ENCODE assay signal across 8 cellular contexts in genomic region chr5:124735169-124735858, GRCh38. TPM values are rescaled to one million over a fixed set of nuclear protein-coding genes. Genes with fewer than 3 reads are reported as not detected.
DNase-seq lines count a peak whose midpoint lies in the region; ATAC-seq and TF ChIP-seq lines count a peak whose summit lies in the region.

No MANE protein-coding gene starts in this region.

- no peaks in the 10 kb centered on the region for H3K27me3 Mint-ChIP-seq in neural crest cell (ENCODE audit: low read depth)

- no peak for TF ChIP-seq POLR2A in esophagus squamous epithelium (IDR thresholded peaks at IDR 0.05)

- peaks cover 88% of the 10 kb centered on the region for H3K4me1 Mint-ChIP-seq in neural crest cell

- H3K36me3 Mint-ChIP-seq in neural crest cell (ENCODE audit: low read depth): no peaks in the 10 kb centered on the region

- H3K9me3 ChIP-seq in esophagus squamous epithelium: no peaks in the 10 kb centered on the region

- H3K4me3 Mint-ChIP-seq in neural crest cell: peak overlapping the region; percentile 76

- H3K36me3 ChIP-seq in BJ (ENCODE audit: control insufficient read depth, insufficient read depth, low read length) (no peaks in the 10 kb centered on the region), esophagus squamous epithelium (no peaks in the 10 kb centered on the region)

- peak overlapping the region; percentile 29 to 81 (median 67) for H3K27ac ChIP-seq in esophagus squamous epithelium

- 28 to 38% methylated on average over 18 to 22 of the region's 24 CpGs for WGBS in esophagus squamous epithelium, 2 donors

- peak overlapping the region; percentile 4 for H3K27ac Mint-ChIP-seq in neural crest cell (ENCODE audit: unreplicated experiment)

- H3K27me3 ChIP-seq in BJ (ENCODE audit: control insufficient read depth, insufficient read depth, low read length): peaks cover 3% of the 10 kb centered on the region; the same call in 1 of the 2 replicates
- H3K27me3 ChIP-seq in esophagus squamous epithelium: no peaks in the 10 kb centered on the region

- CTCF ChIA-PET in BJ (lab: Yijun Ruan, JAX): no interaction called here

- H3K9me3 Mint-ChIP-seq in neural crest cell: no peaks in the 10 kb centered on the region

- H3K4me3 ChIP-seq in BJ (ENCODE audit: low read depth, low read length) (peak overlapping the region; percentile 4; the same call in 1 of the 2 replicates), esophagus squamous epithelium (peak overlapping the region; percentile 11 to 59 (median 35))

- POLR2A ChIA-PET in BJ (lab: Charles Lee): interaction anchor here (0.7 kb wide), 2 partner anchors 544 to 818 kb away, joined by 6 read pairs; no protein-coding TSS in a partner anchor

- intact Hi-C loops in esophagus squamous epithelium (cut with DNase I): no loop called here

- DNase-seq in BJ (ENCODE audit: low read depth) (peak; percentile 79), NCI-H446 treated with DMSO at 0.1 percent for 48 hours (lab: John Stamatoyannopoulos, UW) (peak; percentile 87), esophagus squamous epithelium (lab: John Stamatoyannopoulos, UW) (no peak), neural crest cell (ENCODE audit: low read depth, low spot score) (peak; percentile 54), GM19238 (ENCODE audit: insufficient read length, low spot score) (no peak)
- no peak for DNase-seq in activated CD4-positive, alpha-beta T cell treated with anti-CD3 and anti-CD28 coated beads, Interleukin-2, amount 50 U/mL, for 48 hours

- TF ChIP-seq CTCF in BJ (IDR thresholded peaks at IDR 0.05; ENCODE audit: insufficient read depth, low read depth, low read length) (no peak), esophagus squamous epithelium (IDR thresholded peaks at IDR 0.05) (no peak), neural crest cell (conservative IDR thresholded peaks at IDR 0.05) (no peak)

- no peak for ATAC-seq in GM18909 (IDR thresholded peaks at IDR 0.05; ENCODE audit: poor library complexity, unreplicated experiment)
- no peak for ATAC-seq in GM18858 (IDR thresholded peaks at IDR 0.05; ENCODE audit: unreplicated experiment)

- H3K4me1 ChIP-seq in esophagus squamous epithelium: peaks cover 4 to 96% (median 13%) of the 10 kb centered on the region in 3 donors

RNA-seq across cellular contexts. Expression of gene ZNF608, which starts 11.1 kb away (rescaled TPM):
- 0.43 and 0.54 TPM in 2 replicates for polyA plus RNA-seq in BJ (2011; rRNA removed)
- polyA minus RNA-seq in BJ (2011; rRNA and poly(A)+ RNA removed): 0.43 and 1.1 TPM in 2 replicates
- total RNA-seq in esophagus squamous epithelium: 10 to 100 TPM in 2 of 4 donors, 1 to 10 TPM in 2; 5.8 to 25.7 (median 10.4) TPM
- total RNA-seq in neural crest cell: 106 and 107 TPM in 2 replicates

Comparison
In these comparisons a context has a peak if more than half of its experiments do, and no peak if none do; other contexts are left out.
1. DNase-seq: peak in BJ (single experiment), NCI-H446 treated with DMSO at 0.1 percent for 48 hours (single experiment) and neural crest cell (single experiment); none in esophagus squamous epithelium (single experiment), activated CD4-positive, alpha-beta T cell treated with anti-CD3 and anti-CD28 coated beads, Interleukin-2, amount 50 U/mL, for 48 hours (0 of 2) and GM19238 (single experiment).